Comparison of ENCODE assay signal across 26 cellular contexts in genomic region chr11:40094954-40095353, GRCh38.
"Had no signal": no experiment of that assay in that cellular context is flagged by ENCODE, and none has a peak within 500 bp of the region (broad histone marks: within the 10 kb centered on the region; RNA-seq: fewer than 3 reads in every experiment).

No MANE protein-coding gene starts in this region.

- H3K36me3 ChIP-seq: adrenal gland, brain microvascular endothelial cell, breast epithelium had no signal

- H3K9me3 ChIP-seq: adrenal gland, body of pancreas, breast epithelium had no signal

- DNase-seq: activated B cell treated with CpG ODN at 0.5 μM for 24 hours; activated CD4-positive, alpha-beta memory T cell treated with anti-CD3 and anti-CD28 coated beads for 36 hours; activated CD4-positive, alpha-beta T cell treated with anti-CD3 and anti-CD28 coated beads for 4 hours; activated CD4-positive, alpha-beta T cell treated with anti-CD3 and anti-CD28 coated beads, Interleukin-2, amount 10 ng/mL, durations not matched to agents 24 days and 14 days; activated CD4-positive, alpha-beta T cell treated with anti-CD3 and anti-CD28 coated beads, Interleukin-2, amount 50 U/mL, for 1 hour; activated CD4-positive, alpha-beta T cell treated with anti-CD3 and anti-CD28 coated beads, Interleukin-2, amount 50 U/mL, for 4 hours; activated CD4-positive, CD25-positive, alpha-beta regulatory T cell treated with anti-CD3 and anti-CD28 coated beads, Interleukin-2, amount 50 U/mL, for 72 hours; activated CD8-positive, alpha-beta memory T cell treated with anti-CD3 and anti-CD28 coated beads, Interleukin-2, amount 50 U/mL, for 4 hours; activated CD8-positive, alpha-beta T cell treated with anti-CD3 and anti-CD28 coated beads for 36 hours; activated effector memory CD4-positive, alpha-beta T cell treated with Interleukin-2 at 50 U/mL for 16 hours; activated gamma-delta T cell; activated naive CD4-positive, alpha-beta T cell treated with anti-CD3 and anti-CD28 coated beads, Interleukin-2, amount 10 ng/mL, durations not matched to agents 7 days and 5 days; activated naive CD4-positive, alpha-beta T cell treated with Interleukin-2 at 50 U/mL for 16 hours; activated naive CD8-positive, alpha-beta T cell treated with anti-CD3 and anti-CD28 coated beads for 36 hours; activated T-cell treated with anti-CD3 and anti-CD28 coated beads, Interleukin-2, amount 50 U/mL, for 24 hours; activated T-cell treated with anti-CD3 and anti-CD28 coated beads, Interleukin-2, amount 50 U/mL, for 48 hours; adrenal gland; amniotic stem cell; aorta; body of pancreas; brain microvascular endothelial cell; central memory CD4-positive, alpha-beta T cell; T-helper 2 cell; T-helper 9 cell had no signal

- H3K4me1 ChIP-seq: adrenal gland, body of pancreas, breast epithelium had no signal

- ATAC-seq: activated CD8-positive, alpha-beta T cell treated with anti-CD3 and anti-CD28 coated beads for 36 hours; body of pancreas had no signal

- H3K4me3 ChIP-seq: adrenal gland, body of pancreas, breast epithelium had no signal

- H3K27me3 ChIP-seq: adrenal gland, body of pancreas, brain microvascular endothelial cell, breast epithelium had no signal

- H3K27ac ChIP-seq: adrenal gland, body of pancreas, brain microvascular endothelial cell, breast epithelium, VCaP had no signal
